In the genomic region with DNA sequence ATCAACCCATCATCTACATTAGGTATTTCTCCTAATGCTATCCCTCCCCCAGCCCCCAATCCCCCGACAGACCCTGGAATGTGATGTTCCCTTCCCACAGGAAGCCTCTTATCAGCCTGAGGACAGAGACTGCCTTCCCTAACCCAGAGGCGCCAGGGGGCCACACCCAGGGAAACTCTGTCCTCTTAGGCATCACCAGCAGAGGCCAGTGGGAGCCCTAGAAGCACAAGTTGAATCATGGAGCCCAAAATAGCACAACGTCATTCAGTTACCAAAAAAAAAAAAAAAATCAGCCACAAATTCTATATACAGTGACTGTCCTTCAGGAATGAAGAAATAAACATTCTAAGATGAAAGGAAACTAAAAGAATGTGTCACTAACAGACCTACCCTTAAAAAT, we compare ENCODE assay signal across 24 cellular contexts.
DNase-seq lines count a peak whose midpoint lies in the region; ATAC-seq and TF ChIP-seq lines count a peak whose summit lies in the region.
"Had no signal": no experiment of that assay in that cellular context is flagged by ENCODE, and none has a peak within 500 bp of the region (broad histone marks: within the 10 kb centered on the region; RNA-seq: fewer than 3 reads in every experiment).

No MANE protein-coding gene starts in this region.

- H3K4me1 ChIP-seq in SJSA1 (replicated peaks): peaks cover 14% of the 10 kb centered on the region
- H3K4me1 ChIP-seq in psoas muscle: no peaks in the 10 kb centered on the region
- H3K4me1 ChIP-seq: lower lobe of right lung, right atrium auricular region, suprapubic skin had no signal

- ATAC-seq in HG02678 (IDR thresholded peaks at IDR 0.05; ENCODE audit: unreplicated experiment) (no peak), psoas muscle (no peak), GM18520 (IDR thresholded peaks at IDR 0.05; ENCODE audit: unreplicated experiment) (no peak)
- ATAC-seq: lower lobe of right lung, T-helper 17 cell had no signal

- DNase-seq in AG09309 (ENCODE audit: low read depth) (peak; percentile 1), H4 (ENCODE audit: low spot score) (peak; percentile 65), SJSA1 (ENCODE audit: low read depth in 1 of 2, low spot score in 2 of 2) (peak; percentile 89 to 93), fibroblast of pulmonary artery (ENCODE audit: low read depth) (peak; percentile 7), psoas muscle (no peak), NCI-H2107 treated with DMSO at 0.1 percent for 48 hours (lab: John Stamatoyannopoulos, UW; ENCODE audit: unreplicated experiment) (no peak)
- DNase-seq: activated CD4-positive, alpha-beta memory T cell treated with anti-CD3 and anti-CD28 coated beads for 36 hours; activated gamma-delta T cell treated with Interleukin-2 at 50 U/mL for 16 hours; activated T-cell treated with anti-CD3 and anti-CD28 coated beads for 4 hours; amygdala; CD4-positive, CD25-positive, alpha-beta regulatory T cell; effector memory CD4-positive, alpha-beta T cell; GOT3; KG1; lower lobe of right lung; NCI-H2107; NCI-H69; stimulated activated CD4-positive, alpha-beta T cell treated with anti-CD3 and anti-CD28 coated beads, Interleukin-15, amount 100 ng/mL, for 24 hours; T-helper 17 cell; WERI-Rb-1 had no signal

- H3K27me3 ChIP-seq in SJSA1 (replicated peaks): no peaks in the 10 kb centered on the region
- no peaks in the 10 kb centered on the region for H3K27me3 ChIP-seq in psoas muscle (ENCODE audit: insufficient read depth in 3 of 3, low read length in 2 of 3)
- H3K27me3 ChIP-seq: right atrium auricular region, suprapubic skin had no signal

- TF ChIP-seq CTCF in AG09309 (IDR thresholded peaks at IDR 0.05; ENCODE audit: control insufficient read depth, insufficient read depth, low read depth, low read length, missing control alignments) (peak; percentile 20), fibroblast of pulmonary artery (IDR thresholded peaks at IDR 0.05; ENCODE audit: low read length, missing control alignments) (no peak), psoas muscle (IDR thresholded peaks at IDR 0.05) (no peak)

- peak overlapping the region; percentile 76 for H3K27ac ChIP-seq in SJSA1
- no peak overlapping the region for H3K27ac ChIP-seq in psoas muscle
- H3K27ac ChIP-seq: lower lobe of right lung, right atrium auricular region, suprapubic skin, WERI-Rb-1 had no signal

- whole genome bisulfite sequencing in psoas muscle, 3 donors: 56 to 70% (median 68%) methylated on average over 3 of the region's 3 CpGs

- H3K4me3 ChIP-seq in AG09309 (ENCODE audit: control insufficient read depth, low read depth, low read length) (no peak overlapping the region), SJSA1 (no peak overlapping the region), fibroblast of pulmonary artery (replicated peaks; ENCODE audit: low read depth, low read length) (no peak overlapping the region), psoas muscle (no peak overlapping the region)
- H3K4me3 ChIP-seq: lower lobe of right lung, right atrium auricular region, suprapubic skin had no signal

- H3K9me3 ChIP-seq in SJSA1 (replicated peaks) (no peaks in the 10 kb centered on the region; the same call in 1 of the 2 replicates), psoas muscle (no peaks in the 10 kb centered on the region)
- H3K9me3 ChIP-seq: lower lobe of right lung, right atrium auricular region, suprapubic skin had no signal

- H3K36me3 ChIP-seq in SJSA1 (no peaks in the 10 kb centered on the region), psoas muscle (ENCODE audit: insufficient read depth in 1 of 2, low read depth in 1 of 2) (no peaks in the 10 kb centered on the region)
- H3K36me3 ChIP-seq: lower lobe of right lung, right atrium auricular region, suprapubic skin, WERI-Rb-1 had no signal

- intact Hi-C loops in psoas muscle (cut with DNase I): no loop called here

Comparison
In these comparisons a context has a peak if more than half of its experiments do, and no peak if none do; other contexts are left out.
1. DNase-seq: peak in AG09309 (single experiment), H4 (single experiment), SJSA1 (2 of 2) and fibroblast of pulmonary artery (single experiment); none in psoas muscle (0 of 2) and NCI-H2107 treated with DMSO at 0.1 percent for 48 hours (single experiment).